ENCODE assay signal across 24 cellular contexts in genomic region chr3:113295463-113295862, GRCh38.
"Had no signal": no experiment of that assay in that cellular context is flagged by ENCODE, and none has a peak within 500 bp of the region (broad histone marks: within the 10 kb centered on the region; RNA-seq: fewer than 3 reads in every experiment).

No MANE protein-coding gene starts in this region.

- ATAC-seq: activated CD4-positive, CD25-positive, alpha-beta regulatory T cell treated with anti-CD3 and anti-CD28 coated beads, Interleukin-2, amount 50 U/mL, for 24 hours; activated CD8-positive, alpha-beta memory T cell treated with anti-CD3 and anti-CD28 coated beads, Interleukin-2, amount 10 ng/mL, durations not matched to agents 7 days and 5 days; activated CD8-positive, alpha-beta T cell treated with anti-CD3 and anti-CD28 coated beads, Interleukin-2, amount 10 ng/mL, durations not matched to agents 7 days and 5 days; esophagus mucosa; gastrocnemius medialis; heart left ventricle had no signal

- DNase-seq: activated B cell treated with CpG ODN at 0.5 μM for 24 hours; activated CD4-positive, alpha-beta memory T cell treated with anti-CD3 and anti-CD28 coated beads for 36 hours; activated CD4-positive, alpha-beta T cell treated with anti-CD3 and anti-CD28 coated beads, Interleukin-2, amount 10 ng/mL, durations not matched to agents 24 days and 14 days; activated CD8-positive, alpha-beta memory T cell treated with anti-CD3 and anti-CD28 coated beads, Interleukin-2, amount 10 ng/mL, durations not matched to agents 7 days and 5 days; activated CD8-positive, alpha-beta memory T cell treated with anti-CD3 and anti-CD28 coated beads, Interleukin-2, amount 50 U/mL, for 4 hours; activated CD8-positive, alpha-beta T cell treated with anti-CD3 and anti-CD28 coated beads, Interleukin-2, amount 10 ng/mL, durations not matched to agents 7 days and 5 days; activated effector memory CD4-positive, alpha-beta T cell treated with anti-CD3 and anti-CD28 coated beads, Interleukin-2, amount 50 U/mL, for 16 hours; activated naive CD4-positive, alpha-beta T cell treated with anti-CD3 and anti-CD28 coated beads for 36 hours; activated naive CD8-positive, alpha-beta T cell treated with anti-CD3 and anti-CD28 coated beads, Interleukin-2, amount 10 ng/mL, durations not matched to agents 7 days and 5 days; activated T-cell treated with anti-CD3 and anti-CD28 coated beads, Interleukin-2, amount 50 U/mL, for 1 hour; activated T-cell treated with anti-CD3 and anti-CD28 coated beads, Interleukin-2, amount 50 U/mL, for 48 hours; central memory CD4-positive, alpha-beta T cell; cerebellar nuclear complex; colonic mucosa; effector CD8-positive, alpha-beta T cell; foreskin fibroblast; gastrocnemius medialis; glutamatergic neuron; heart left ventricle; hypothalamus; T-helper 2 cell; WERI-Rb-1 had no signal
